ENCODE assay signal across 8 cellular contexts in the genomic region with DNA sequence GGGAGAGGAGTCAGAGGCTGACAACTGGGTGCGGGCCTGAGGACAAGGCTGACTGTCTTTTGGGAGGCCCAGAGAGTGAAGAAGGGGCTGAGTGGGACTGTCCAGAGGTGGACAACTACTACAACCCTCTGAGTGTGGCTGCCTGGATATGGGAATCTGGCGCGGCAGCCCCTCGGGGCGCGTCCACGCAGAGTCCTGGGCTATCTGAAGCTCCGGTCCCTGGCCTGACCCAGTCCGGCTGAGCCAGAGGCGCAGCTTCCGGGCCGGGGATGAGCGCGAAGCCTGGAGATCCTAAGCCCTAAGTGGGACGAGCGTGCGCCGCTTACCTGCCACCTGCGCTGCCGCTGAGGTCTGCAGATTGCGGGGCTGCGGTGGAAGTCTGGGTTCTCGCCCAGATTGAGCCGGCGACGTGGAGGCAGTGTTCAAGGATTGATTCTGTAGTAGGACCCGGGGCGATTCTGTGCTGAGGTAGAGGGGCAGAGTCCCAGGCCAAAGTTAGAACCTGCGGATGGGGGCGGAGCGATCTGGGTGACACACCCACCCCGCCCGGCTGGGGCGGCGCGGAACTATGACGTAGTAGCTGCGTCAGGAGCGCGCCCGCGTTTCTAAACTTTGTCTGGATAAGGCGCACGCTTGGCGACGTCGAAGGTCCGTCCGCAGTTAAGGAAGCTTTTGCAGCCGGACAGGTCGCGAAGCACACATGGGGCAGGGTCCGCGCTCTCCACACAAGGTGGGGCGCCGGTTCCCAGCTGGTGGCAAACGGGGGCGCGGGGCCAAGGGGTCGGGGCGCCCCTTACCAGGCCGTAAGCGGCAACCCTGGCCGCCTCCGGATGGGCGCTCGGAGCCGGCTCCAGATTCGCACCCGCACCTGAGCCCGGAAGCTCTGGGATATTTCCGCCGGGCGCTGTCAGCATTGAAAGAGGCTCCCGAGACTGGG. TPM values are rescaled to one million over a fixed set of nuclear protein-coding genes. Genes with fewer than 3 reads are reported as not detected.
DNase-seq lines count a peak whose midpoint lies in the region; ATAC-seq and TF ChIP-seq lines count a peak whose summit lies in the region.

A gene (minus strand): TSS at position 526 of the 937 bp plus-strand sequence. CDS start 674 bp downstream, outside the sequence.
A gene with protein sequence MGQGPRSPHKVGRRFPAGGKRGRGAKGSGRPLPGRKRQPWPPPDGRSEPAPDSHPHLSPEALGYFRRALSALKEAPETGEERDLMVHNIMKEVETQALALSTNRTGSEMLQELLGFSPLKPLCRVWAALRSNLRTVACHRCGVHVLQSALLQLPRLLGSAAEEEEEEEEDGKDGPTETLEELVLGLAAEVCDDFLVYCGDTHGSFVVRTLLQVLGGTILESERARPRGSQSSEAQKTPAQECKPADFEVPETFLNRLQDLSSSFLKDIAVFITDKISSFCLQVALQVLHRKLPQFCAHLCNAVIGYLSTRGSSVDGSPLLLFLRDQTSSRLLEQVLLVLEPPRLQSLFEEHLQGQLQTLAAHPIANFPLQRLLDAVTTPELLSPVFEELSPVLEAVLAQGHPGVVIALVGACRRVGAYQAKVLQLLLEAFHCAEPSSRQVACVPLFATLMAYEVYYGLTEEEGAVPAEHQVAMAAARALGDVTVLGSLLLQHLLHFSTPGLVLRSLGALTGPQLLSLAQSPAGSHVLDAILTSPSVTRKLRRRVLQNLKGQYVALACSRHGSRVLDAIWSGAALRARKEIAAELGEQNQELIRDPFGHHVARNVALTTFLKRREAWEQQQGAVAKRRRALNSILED (plus strand): TSS at position 596 of the 937 bp plus-strand sequence. CDS start 105 bp downstream, at position 701.

- TF ChIP-seq CTCF in chondrocyte (IDR thresholded peaks at IDR 0.05), result no peak

- DNase-seq in AG08395 (ENCODE audit: low spot score) (peak; percentile 97), NCI-H345 (lab: John Stamatoyannopoulos, UW) (peak; percentile 89), chondrocyte (ENCODE audit: low spot score) (no peak), kidney tubule cell (ENCODE audit: low spot score) (peak; percentile 91)
- peak; percentile 90 to 91 for DNase-seq in activated CD4-positive, alpha-beta T cell treated with anti-CD3 and anti-CD28 coated beads for 24 hours (ENCODE audit: low read depth in 2 of 2)
- DNase-seq in stimulated activated CD4-positive, alpha-beta T cell treated with anti-CD3 and anti-CD28 coated beads, Interleukin-1b, Interleukin-23, amount 100 ng/mL, for 1 hour (ENCODE audit: low read depth in 2 of 2), result peak; percentile 77 to 93

- H3K4me3 Mint-ChIP-seq in chondrocyte (ENCODE audit: unreplicated experiment), result peak within 1 kb of the TSS; percentile 91

- peak within 1 kb of the TSS; percentile 96 for H3K27ac Mint-ChIP-seq in chondrocyte (ENCODE audit: unreplicated experiment)

- ATAC-seq in GM18870 (IDR thresholded peaks at IDR 0.05; ENCODE audit: unreplicated experiment), result peak; percentile 54
- peak; percentile 62 for ATAC-seq in HG03135 (IDR thresholded peaks at IDR 0.05; ENCODE audit: unreplicated experiment)

- H3K9me3 Mint-ChIP-seq in chondrocyte (ENCODE audit: low read depth), result no peaks in the 10 kb centered on the region

- H3K36me3 Mint-ChIP-seq in chondrocyte (ENCODE audit: low read depth), result peaks cover 20% of the 10 kb centered on the region

- H3K4me1 Mint-ChIP-seq in chondrocyte (ENCODE audit: low read depth), result peaks cover 39% of the 10 kb centered on the region

- H3K27me3 Mint-ChIP-seq in chondrocyte (ENCODE audit: low read depth), result no peaks in the 10 kb centered on the region

RNA-seq across cellular contexts. Expression of the first gene that starts in this region (rescaled TPM):
- total RNA-seq in chondrocyte, result 25.6 to 41.4 TPM (median 29.3 TPM) in 3 replicates

RNA-seq across cellular contexts. Expression of the second gene that starts in this region (rescaled TPM):
- 19.4 to 30.4 TPM (median 20.7 TPM) in 3 replicates for total RNA-seq in chondrocyte
